Comparison of ENCODE assay signal across 11 cellular contexts in the genomic region with DNA sequence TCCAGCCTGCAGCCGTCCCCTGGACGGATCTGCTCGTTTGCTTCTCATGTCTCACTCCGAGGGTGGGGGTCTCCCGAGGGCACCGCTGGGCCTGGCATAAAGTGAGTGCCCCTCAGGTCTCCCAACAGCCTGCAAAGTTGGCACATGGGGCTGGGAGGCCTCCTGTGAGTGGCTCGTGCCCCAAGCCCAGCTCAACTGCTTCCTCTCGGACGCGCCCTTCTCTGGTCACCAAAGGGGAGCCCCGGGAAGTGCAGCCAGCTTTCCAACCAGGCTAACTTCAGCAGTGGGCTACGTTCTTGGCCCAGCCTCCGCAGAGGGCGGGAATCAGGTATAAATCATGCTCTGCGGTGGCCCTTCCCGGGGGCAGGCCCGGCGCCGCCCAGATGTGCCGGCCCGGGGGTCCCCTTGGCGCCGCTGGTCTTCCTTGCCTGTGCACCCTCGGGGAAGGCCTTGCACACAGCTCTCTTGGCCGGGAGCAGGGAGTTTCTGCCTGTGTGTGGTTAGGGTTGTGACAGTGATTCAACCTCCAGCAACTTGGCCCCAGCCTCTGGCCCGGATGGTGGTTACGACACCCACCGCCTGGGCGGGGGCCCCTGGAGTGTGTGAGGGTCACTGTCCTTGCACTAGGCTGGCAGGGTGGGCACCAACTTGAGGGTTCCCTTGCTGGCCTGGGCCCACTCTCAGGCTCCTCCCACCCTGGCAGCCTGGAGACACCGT. TPM values are rescaled to one million over a fixed set of nuclear protein-coding genes. Genes with fewer than 3 reads are reported as not detected.
A peak's percentile ranks its signal among the peaks of the same experiment; 100 is the strongest.
DNase-seq lines count a peak whose midpoint lies in the region; ATAC-seq and TF ChIP-seq lines count a peak whose summit lies in the region.
"Had no signal": no experiment of that assay in that cellular context is flagged by ENCODE, and none has a peak within 500 bp of the region (broad histone marks: within the 10 kb centered on the region; RNA-seq: fewer than 3 reads in every experiment).

No MANE protein-coding gene starts in this region.

- TF ChIP-seq CTCF in Peyer's patch (IDR thresholded peaks at IDR 0.05) (no peak), fibroblast of the aortic adventitia (IDR thresholded peaks at IDR 0.05; ENCODE audit: insufficient read depth, low read length) (no peak)

- H3K36me3 ChIP-seq in Peyer's patch, result peaks cover 0 to 6% (median 0%) of the 10 kb centered on the region in 3 donors

- peak; percentile 89 for DNase-seq in EL
- DNase-seq in Peyer's patch, result peak in 2 of 3 donors; percentile 58 to 70
- DNase-seq in fibroblast of the aortic adventitia (ENCODE audit: low read depth), result peak; percentile 86
- peak; percentile 17 for DNase-seq in renal cortical epithelial cell (ENCODE audit: low read depth)
- no peak for DNase-seq in UCSD-AML1 (lab: John Stamatoyannopoulos, UW; ENCODE audit: unreplicated experiment)
- DNase-seq in activated naive CD4-positive, alpha-beta T cell (lab: John Stamatoyannopoulos, UW), result no peak
- DNase-seq: activated gamma-delta T cell treated with Interleukin-2 at 50 U/mL for 16 hours; GF-D8; stimulated activated naive B cell treated with anti-CD40 and anti-IgM and Interleukin-4, amounts not matched to agents 10 μg/mL and 1 μg/mL and 100 μg/mL, for 72 hours had no signal

- peak overlapping the region in 2 of 4 donors; percentile 11 to 63 for H3K27ac ChIP-seq in Peyer's patch

- ATAC-seq in GM18861 (IDR thresholded peaks at IDR 0.05; ENCODE audit: unreplicated experiment), result no peak
- ATAC-seq in GM19397 (IDR thresholded peaks at IDR 0.05; ENCODE audit: unreplicated experiment), result no peak
- ATAC-seq: stimulated activated naive B cell treated with anti-CD40 and anti-IgM and Interleukin-4, amounts not matched to agents 10 μg/mL and 1 μg/mL and 100 μg/mL, for 72 hours had no signal

- H3K27me3 ChIP-seq in Peyer's patch, result no peaks in the 10 kb centered on the region

- H3K4me3 ChIP-seq in Peyer's patch (no peak overlapping the region), fibroblast of the aortic adventitia (ENCODE audit: low read depth, low read length) (no peak overlapping the region)

- H3K4me1 ChIP-seq in Peyer's patch, result peaks cover 0 to 81% (median 11%) of the 10 kb centered on the region in 4 donors

- TF ChIP-seq POLR2A in Peyer's patch (IDR thresholded peaks at IDR 0.05), result no peak

- H3K9me3 ChIP-seq in Peyer's patch, result no peaks in the 10 kb centered on the region

RNA-seq across cellular contexts. Expression of a gene that starts 20.7 kb away (rescaled TPM):
- 10 to 100 TPM; 33.0 to 75.5 (median 50.5) TPM for total RNA-seq in Peyer's patch
- 13.8 and 32.8 TPM in 2 replicates for total RNA-seq in fibroblast of the aortic adventitia (ENCODE audit: low replicate concordance)
- total RNA-seq in renal cortical epithelial cell, result 28.0 and 28.4 TPM in 2 replicates

Comparison
In these comparisons a context has a peak if more than half of its experiments do, and no peak if none do; other contexts are left out.
1. DNase-seq: peak in EL (single experiment), Peyer's patch (2 of 3), fibroblast of the aortic adventitia (single experiment) and renal cortical epithelial cell (single experiment); none in UCSD-AML1 (single experiment) and activated naive CD4-positive, alpha-beta T cell (0 of 4).